Comparison of ENCODE assay signal across 2 cellular contexts in genomic region chr7:151252961-151253691, GRCh38.
TF ChIP-seq lines count a peak whose summit lies in the region.

No MANE protein-coding gene starts in this region.

TF ChIP-seq in SK-N-SH, 30 proteins besides CTCF, POLR2A, EP300 and RAD21 (continued from another document):
- no peak for TF ChIP-seq USF1 (IDR thresholded peaks at IDR 0.05; ENCODE audit: borderline replicate concordance, low read depth)
- TF ChIP-seq RXRA (IDR thresholded peaks at IDR 0.05; ENCODE audit: borderline replicate concordance, low read depth), result no peak
- TF ChIP-seq, protein P1, sequence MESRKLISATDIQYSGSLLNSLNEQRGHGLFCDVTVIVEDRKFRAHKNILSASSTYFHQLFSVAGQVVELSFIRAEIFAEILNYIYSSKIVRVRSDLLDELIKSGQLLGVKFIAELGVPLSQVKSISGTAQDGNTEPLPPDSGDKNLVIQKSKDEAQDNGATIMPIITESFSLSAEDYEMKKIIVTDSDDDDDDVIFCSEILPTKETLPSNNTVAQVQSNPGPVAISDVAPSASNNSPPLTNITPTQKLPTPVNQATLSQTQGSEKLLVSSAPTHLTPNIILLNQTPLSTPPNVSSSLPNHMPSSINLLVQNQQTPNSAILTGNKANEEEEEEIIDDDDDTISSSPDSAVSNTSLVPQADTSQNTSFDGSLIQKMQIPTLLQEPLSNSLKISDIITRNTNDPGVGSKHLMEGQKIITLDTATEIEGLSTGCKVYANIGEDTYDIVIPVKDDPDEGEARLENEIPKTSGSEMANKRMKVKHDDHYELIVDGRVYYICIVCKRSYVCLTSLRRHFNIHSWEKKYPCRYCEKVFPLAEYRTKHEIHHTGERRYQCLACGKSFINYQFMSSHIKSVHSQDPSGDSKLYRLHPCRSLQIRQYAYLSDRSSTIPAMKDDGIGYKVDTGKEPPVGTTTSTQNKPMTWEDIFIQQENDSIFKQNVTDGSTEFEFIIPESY (IDR thresholded peaks at IDR 0.05; ENCODE audit: borderline replicate concordance, low read depth), result no peak
- TF ChIP-seq RCOR1 (IDR thresholded peaks at IDR 0.05; ENCODE audit: low read length), result no peak
- TF ChIP-seq ELF1 (IDR thresholded peaks at IDR 0.05), result no peak
- no peak for TF ChIP-seq SMC3 (IDR thresholded peaks at IDR 0.05; ENCODE audit: low read depth, low read length)
- TF ChIP-seq POLR2AphosphoS5 (IDR thresholded peaks at IDR 0.05; ENCODE audit: low read depth, low read length), result no peak
- no peak for TF ChIP-seq FOXJ3 (CRISPR knock-in tag; IDR thresholded peaks at IDR 0.05)
- no peak for TF ChIP-seq RFX5 (IDR thresholded peaks at IDR 0.05; ENCODE audit: low read length)
- no peak for TF ChIP-seq CHD2 (IDR thresholded peaks at IDR 0.05; ENCODE audit: low read length, partially characterized antibody)
- TF ChIP-seq JUND (IDR thresholded peaks at IDR 0.05), result no peak
- no peak for TF ChIP-seq TEAD4 (IDR thresholded peaks at IDR 0.05; ENCODE audit: borderline replicate concordance, insufficient read depth)
- TF ChIP-seq GATA2 (CRISPR knock-in tag; IDR thresholded peaks at IDR 0.05), result no peak
- TF ChIP-seq, protein P2, sequence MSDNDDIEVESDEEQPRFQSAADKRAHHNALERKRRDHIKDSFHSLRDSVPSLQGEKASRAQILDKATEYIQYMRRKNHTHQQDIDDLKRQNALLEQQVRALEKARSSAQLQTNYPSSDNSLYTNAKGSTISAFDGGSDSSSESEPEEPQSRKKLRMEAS (IDR thresholded peaks at IDR 0.05; ENCODE audit: low read depth), result no peak
- no peak for TF ChIP-seq NFIC (IDR thresholded peaks at IDR 0.05; ENCODE audit: borderline replicate concordance)

TF ChIP-seq in SK-N-SH treated with all-trans-retinoic acid at 6 μM for 48 hours, 23 proteins besides CTCF, POLR2A, EP300 and RAD21 (continued from another document):
- no peak for TF ChIP-seq ZNF8 (CRISPR knock-in tag; IDR thresholded peaks at IDR 0.05)
- TF ChIP-seq GLIS3 (CRISPR knock-in tag; IDR thresholded peaks at IDR 0.05), result no peak
- no peak for TF ChIP-seq CSDC2 (CRISPR knock-in tag; IDR thresholded peaks at IDR 0.05)
- TF ChIP-seq RARB (CRISPR knock-in tag; IDR thresholded peaks at IDR 0.05), result no peak
- TF ChIP-seq BACH2 (CRISPR knock-in tag; IDR thresholded peaks at IDR 0.05; ENCODE audit: borderline replicate concordance), result no peak
- TF ChIP-seq, protein P3, sequence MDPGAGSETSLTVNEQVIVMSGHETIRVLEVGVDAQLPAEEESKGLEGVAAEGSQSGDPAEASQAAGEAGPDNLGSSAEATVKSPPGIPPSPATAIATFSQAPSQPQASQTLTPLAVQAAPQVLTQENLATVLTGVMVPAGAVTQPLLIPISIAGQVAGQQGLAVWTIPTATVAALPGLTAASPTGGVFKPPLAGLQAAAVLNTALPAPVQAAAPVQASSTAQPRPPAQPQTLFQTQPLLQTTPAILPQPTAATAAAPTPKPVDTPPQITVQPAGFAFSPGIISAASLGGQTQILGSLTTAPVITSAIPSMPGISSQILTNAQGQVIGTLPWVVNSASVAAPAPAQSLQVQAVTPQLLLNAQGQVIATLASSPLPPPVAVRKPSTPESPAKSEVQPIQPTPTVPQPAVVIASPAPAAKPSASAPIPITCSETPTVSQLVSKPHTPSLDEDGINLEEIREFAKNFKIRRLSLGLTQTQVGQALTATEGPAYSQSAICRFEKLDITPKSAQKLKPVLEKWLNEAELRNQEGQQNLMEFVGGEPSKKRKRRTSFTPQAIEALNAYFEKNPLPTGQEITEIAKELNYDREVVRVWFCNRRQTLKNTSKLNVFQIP (CRISPR knock-in tag; IDR thresholded peaks at IDR 0.05; ENCODE audit: borderline replicate concordance, low read depth), result no peak
- TF ChIP-seq, protein P4, sequence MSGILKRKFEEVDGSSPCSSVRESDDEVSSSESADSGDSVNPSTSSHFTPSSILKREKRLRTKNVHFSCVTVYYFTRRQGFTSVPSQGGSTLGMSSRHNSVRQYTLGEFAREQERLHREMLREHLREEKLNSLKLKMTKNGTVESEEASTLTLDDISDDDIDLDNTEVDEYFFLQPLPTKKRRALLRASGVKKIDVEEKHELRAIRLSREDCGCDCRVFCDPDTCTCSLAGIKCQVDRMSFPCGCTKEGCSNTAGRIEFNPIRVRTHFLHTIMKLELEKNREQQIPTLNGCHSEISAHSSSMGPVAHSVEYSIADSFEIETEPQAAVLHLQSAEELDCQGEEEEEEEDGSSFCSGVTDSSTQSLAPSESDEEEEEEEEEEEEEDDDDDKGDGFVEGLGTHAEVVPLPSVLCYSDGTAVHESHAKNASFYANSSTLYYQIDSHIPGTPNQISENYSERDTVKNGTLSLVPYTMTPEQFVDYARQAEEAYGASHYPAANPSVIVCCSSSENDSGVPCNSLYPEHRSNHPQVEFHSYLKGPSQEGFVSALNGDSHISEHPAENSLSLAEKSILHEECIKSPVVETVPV (CRISPR knock-in tag; IDR thresholded peaks at IDR 0.05), result no peak
